In genomic region chr2:237128845-237129592, GRCh38 we compare ENCODE assay signal across 3 cellular contexts.
TF ChIP-seq lines count a peak whose summit lies in the region.

No MANE protein-coding gene starts in this region.

TF ChIP-seq in A549, 52 proteins besides CTCF, POLR2A, EP300 and RAD21:
- TF ChIP-seq POLR2AphosphoS2 (conservative IDR thresholded peaks at IDR 0.05; ENCODE audit: low read length) = no peak
- no peak for TF ChIP-seq PHF8 (IDR thresholded peaks at IDR 0.05; ENCODE audit: borderline replicate concordance, low read depth)
- TF ChIP-seq, protein P1, sequence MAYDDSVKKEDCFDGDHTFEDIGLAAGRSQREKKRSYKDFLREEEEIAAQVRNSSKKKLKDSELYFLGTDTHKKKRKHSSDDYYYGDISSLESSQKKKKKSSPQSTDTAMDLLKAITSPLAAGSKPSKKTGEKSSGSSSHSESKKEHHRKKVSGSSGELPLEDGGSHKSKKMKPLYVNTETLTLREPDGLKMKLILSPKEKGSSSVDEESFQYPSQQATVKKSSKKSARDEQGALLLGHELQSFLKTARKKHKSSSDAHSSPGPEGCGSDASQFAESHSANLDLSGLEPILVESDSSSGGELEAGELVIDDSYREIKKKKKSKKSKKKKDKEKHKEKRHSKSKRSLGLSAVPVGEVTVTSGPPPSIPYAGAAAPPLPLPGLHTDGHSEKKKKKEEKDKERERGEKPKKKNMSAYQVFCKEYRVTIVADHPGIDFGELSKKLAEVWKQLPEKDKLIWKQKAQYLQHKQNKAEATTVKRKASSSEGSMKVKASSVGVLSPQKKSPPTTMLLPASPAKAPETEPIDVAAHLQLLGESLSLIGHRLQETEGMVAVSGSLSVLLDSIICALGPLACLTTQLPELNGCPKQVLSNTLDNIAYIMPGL (CRISPR knock-in tag; IDR thresholded peaks at IDR 0.05; ENCODE audit: borderline replicate concordance) = no peak
- TF ChIP-seq, protein P2, sequence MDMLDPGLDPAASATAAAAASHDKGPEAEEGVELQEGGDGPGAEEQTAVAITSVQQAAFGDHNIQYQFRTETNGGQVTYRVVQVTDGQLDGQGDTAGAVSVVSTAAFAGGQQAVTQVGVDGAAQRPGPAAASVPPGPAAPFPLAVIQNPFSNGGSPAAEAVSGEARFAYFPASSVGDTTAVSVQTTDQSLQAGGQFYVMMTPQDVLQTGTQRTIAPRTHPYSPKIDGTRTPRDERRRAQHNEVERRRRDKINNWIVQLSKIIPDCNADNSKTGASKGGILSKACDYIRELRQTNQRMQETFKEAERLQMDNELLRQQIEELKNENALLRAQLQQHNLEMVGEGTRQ (IDR thresholded peaks at IDR 0.05) = no peak
- TF ChIP-seq NFE2L2 (conservative IDR thresholded peaks at IDR 0.05; ENCODE audit: low read length) = no peak
- TF ChIP-seq MAZ (IDR thresholded peaks at IDR 0.05; ENCODE audit: borderline replicate concordance, low read depth, low read length) = no peak
- TF ChIP-seq ELK1 (IDR thresholded peaks at IDR 0.05; ENCODE audit: low read depth, low read length) = no peak
- TF ChIP-seq ZNF302 (CRISPR knock-in tag; IDR thresholded peaks at IDR 0.05) = no peak

TF ChIP-seq in IMR-90, 13 proteins besides CTCF, POLR2A, EP300 and RAD21:
- TF ChIP-seq NFE2L2 (IDR thresholded peaks at IDR 0.05; ENCODE audit: low read depth, low read length) = no peak
- TF ChIP-seq RCOR1 (IDR thresholded peaks at IDR 0.05; ENCODE audit: insufficient replicate concordance, low read length) = no peak
- no peak for TF ChIP-seq CHD1 (IDR thresholded peaks at IDR 0.05; ENCODE audit: low read depth, low read length)
- TF ChIP-seq MAZ (IDR thresholded peaks at IDR 0.05; ENCODE audit: borderline replicate concordance, low read depth, low read length) = no peak
- no peak for TF ChIP-seq CEBPB (IDR thresholded peaks at IDR 0.05; ENCODE audit: low read depth, low read length)

TF ChIP-seq in H1, 55 proteins besides CTCF, POLR2A, EP300 and RAD21:
- TF ChIP-seq GABPA (IDR thresholded peaks at IDR 0.05; ENCODE audit: borderline replicate concordance, insufficient read depth, low read length) (no peak), TAF1 (IDR thresholded peaks at IDR 0.05; ENCODE audit: low read depth, low read length) (no peak), GTF2F1 (IDR thresholded peaks at IDR 0.05; ENCODE audit: borderline replicate concordance, low read depth, low read length) (no peak), RFX5 (IDR thresholded peaks at IDR 0.05; ENCODE audit: borderline replicate concordance, low read depth, low read length) (no peak), SP4 (IDR thresholded peaks at IDR 0.05; ENCODE audit: low read length) (no peak), BRCA1 (IDR thresholded peaks at IDR 0.05; ENCODE audit: low read depth, low read length) (no peak), HDAC6 (IDR thresholded peaks at IDR 0.05; ENCODE audit: low read depth, low read length) (no peak), SAP30 (IDR thresholded peaks at IDR 0.05; ENCODE audit: insufficient read depth, insufficient replicate concordance, low read length) (no peak), FOSL1 (IDR thresholded peaks at IDR 0.05; ENCODE audit: insufficient read depth, low read depth, low read length) (no peak), TBP (IDR thresholded peaks at IDR 0.05; ENCODE audit: low read depth, low read length) (no peak), TAF7 (optimal IDR thresholded peaks at IDR 0.05; ENCODE audit: borderline replicate concordance, low read depth, low read length) (no peak), NANOG (IDR thresholded peaks at IDR 0.05; ENCODE audit: insufficient read depth, low read depth, low read length, poor library complexity, severe bottlenecking) (no peak), CBX8 (IDR thresholded peaks at IDR 0.05; ENCODE audit: borderline replicate concordance, low read depth, low read length) (no peak), TCF12 (IDR thresholded peaks at IDR 0.05; ENCODE audit: low read depth, low read length) (no peak), SP1 (IDR thresholded peaks at IDR 0.05; ENCODE audit: low read depth, low read length) (no peak), RXRA (IDR thresholded peaks at IDR 0.05; ENCODE audit: insufficient read depth, low read depth, low read length) (no peak), POU5F1 (IDR thresholded peaks at IDR 0.05; ENCODE audit: low read depth, low read length) (no peak), CHD2 (IDR thresholded peaks at IDR 0.05; ENCODE audit: low read length) (no peak)
- TF ChIP-seq, protein P3, sequence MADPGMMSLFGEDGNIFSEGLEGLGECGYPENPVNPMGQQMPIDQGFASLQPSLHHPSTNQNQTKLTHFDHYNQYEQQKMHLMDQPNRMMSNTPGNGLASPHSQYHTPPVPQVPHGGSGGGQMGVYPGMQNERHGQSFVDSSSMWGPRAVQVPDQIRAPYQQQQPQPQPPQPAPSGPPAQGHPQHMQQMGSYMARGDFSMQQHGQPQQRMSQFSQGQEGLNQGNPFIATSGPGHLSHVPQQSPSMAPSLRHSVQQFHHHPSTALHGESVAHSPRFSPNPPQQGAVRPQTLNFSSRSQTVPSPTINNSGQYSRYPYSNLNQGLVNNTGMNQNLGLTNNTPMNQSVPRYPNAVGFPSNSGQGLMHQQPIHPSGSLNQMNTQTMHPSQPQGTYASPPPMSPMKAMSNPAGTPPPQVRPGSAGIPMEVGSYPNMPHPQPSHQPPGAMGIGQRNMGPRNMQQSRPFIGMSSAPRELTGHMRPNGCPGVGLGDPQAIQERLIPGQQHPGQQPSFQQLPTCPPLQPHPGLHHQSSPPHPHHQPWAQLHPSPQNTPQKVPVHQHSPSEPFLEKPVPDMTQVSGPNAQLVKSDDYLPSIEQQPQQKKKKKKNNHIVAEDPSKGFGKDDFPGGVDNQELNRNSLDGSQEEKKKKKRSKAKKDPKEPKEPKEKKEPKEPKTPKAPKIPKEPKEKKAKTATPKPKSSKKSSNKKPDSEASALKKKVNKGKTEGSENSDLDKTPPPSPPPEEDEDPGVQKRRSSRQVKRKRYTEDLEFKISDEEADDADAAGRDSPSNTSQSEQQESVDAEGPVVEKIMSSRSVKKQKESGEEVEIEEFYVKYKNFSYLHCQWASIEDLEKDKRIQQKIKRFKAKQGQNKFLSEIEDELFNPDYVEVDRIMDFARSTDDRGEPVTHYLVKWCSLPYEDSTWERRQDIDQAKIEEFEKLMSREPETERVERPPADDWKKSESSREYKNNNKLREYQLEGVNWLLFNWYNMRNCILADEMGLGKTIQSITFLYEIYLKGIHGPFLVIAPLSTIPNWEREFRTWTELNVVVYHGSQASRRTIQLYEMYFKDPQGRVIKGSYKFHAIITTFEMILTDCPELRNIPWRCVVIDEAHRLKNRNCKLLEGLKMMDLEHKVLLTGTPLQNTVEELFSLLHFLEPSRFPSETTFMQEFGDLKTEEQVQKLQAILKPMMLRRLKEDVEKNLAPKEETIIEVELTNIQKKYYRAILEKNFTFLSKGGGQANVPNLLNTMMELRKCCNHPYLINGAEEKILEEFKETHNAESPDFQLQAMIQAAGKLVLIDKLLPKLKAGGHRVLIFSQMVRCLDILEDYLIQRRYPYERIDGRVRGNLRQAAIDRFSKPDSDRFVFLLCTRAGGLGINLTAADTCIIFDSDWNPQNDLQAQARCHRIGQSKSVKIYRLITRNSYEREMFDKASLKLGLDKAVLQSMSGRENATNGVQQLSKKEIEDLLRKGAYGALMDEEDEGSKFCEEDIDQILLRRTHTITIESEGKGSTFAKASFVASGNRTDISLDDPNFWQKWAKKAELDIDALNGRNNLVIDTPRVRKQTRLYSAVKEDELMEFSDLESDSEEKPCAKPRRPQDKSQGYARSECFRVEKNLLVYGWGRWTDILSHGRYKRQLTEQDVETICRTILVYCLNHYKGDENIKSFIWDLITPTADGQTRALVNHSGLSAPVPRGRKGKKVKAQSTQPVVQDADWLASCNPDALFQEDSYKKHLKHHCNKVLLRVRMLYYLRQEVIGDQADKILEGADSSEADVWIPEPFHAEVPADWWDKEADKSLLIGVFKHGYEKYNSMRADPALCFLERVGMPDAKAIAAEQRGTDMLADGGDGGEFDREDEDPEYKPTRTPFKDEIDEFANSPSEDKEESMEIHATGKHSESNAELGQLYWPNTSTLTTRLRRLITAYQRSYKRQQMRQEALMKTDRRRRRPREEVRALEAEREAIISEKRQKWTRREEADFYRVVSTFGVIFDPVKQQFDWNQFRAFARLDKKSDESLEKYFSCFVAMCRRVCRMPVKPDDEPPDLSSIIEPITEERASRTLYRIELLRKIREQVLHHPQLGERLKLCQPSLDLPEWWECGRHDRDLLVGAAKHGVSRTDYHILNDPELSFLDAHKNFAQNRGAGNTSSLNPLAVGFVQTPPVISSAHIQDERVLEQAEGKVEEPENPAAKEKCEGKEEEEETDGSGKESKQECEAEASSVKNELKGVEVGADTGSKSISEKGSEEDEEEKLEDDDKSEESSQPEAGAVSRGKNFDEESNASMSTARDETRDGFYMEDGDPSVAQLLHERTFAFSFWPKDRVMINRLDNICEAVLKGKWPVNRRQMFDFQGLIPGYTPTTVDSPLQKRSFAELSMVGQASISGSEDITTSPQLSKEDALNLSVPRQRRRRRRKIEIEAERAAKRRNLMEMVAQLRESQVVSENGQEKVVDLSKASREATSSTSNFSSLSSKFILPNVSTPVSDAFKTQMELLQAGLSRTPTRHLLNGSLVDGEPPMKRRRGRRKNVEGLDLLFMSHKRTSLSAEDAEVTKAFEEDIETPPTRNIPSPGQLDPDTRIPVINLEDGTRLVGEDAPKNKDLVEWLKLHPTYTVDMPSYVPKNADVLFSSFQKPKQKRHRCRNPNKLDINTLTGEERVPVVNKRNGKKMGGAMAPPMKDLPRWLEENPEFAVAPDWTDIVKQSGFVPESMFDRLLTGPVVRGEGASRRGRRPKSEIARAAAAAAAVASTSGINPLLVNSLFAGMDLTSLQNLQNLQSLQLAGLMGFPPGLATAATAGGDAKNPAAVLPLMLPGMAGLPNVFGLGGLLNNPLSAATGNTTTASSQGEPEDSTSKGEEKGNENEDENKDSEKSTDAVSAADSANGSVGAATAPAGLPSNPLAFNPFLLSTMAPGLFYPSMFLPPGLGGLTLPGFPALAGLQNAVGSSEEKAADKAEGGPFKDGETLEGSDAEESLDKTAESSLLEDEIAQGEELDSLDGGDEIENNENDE (IDR thresholded peaks at IDR 0.05; ENCODE audit: insufficient replicate concordance, low read length) = no peak
